ENCODE assay signal across 31 cellular contexts in the genomic region with DNA sequence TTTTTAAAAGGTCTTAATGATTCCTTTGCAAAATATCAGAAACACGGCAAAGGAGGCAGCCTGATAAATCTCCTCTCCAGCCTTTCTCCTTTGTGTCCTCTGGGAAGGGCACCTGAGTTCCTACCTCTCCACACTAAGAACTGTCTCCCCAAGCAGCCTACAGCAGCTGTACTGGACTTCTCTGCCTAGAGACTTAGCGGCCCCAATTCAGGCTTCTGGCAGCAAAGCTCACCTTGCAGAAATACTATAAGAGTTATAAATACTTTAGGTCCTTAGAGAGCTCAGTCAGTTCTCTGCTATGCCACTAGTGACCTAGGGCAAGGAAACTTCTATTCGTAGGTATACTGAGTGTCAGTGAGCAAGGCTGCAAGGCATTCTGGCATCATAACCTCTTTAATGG.
DNase-seq lines count a peak whose midpoint lies in the region; TF ChIP-seq lines count a peak whose summit lies in the region.
"Had no signal": no experiment of that assay in that cellular context is flagged by ENCODE, and none has a peak within 500 bp of the region (broad histone marks: within the 10 kb centered on the region; RNA-seq: fewer than 3 reads in every experiment).

No MANE protein-coding gene starts in this region.

- H3K9me3 ChIP-seq in WERI-Rb-1 (ENCODE audit: severe bottlenecking), result no peaks in the 10 kb centered on the region
- H3K9me3 ChIP-seq: A549, BE2C, BLaER1, Caco-2 had no signal

- no peaks in the 10 kb centered on the region for H3K36me3 ChIP-seq in WERI-Rb-1
- H3K36me3 ChIP-seq: BE2C; BLaER1; BLaER1 treated with 17β-estradiol and CSF1 and Interleukin-3, amounts not matched to agents 10 nM and 100 nM had no signal

- no peaks in the 10 kb centered on the region for H3K27me3 ChIP-seq in WERI-Rb-1 (ENCODE audit: insufficient read depth, low read depth, severe bottlenecking)
- H3K27me3 ChIP-seq: BLaER1; BLaER1 treated with 17β-estradiol and CSF1 and Interleukin-3, amounts not matched to agents 10 nM and 100 nM had no signal

- H3K27ac ChIP-seq in WERI-Rb-1, result peak overlapping the region; percentile 58
- H3K27ac ChIP-seq: 22Rv1; A549; BLaER1; BLaER1 treated with 17β-estradiol and CSF1 and Interleukin-3, amounts not matched to agents 10 nM and 100 nM; C4-2B had no signal

- TF ChIP-seq CTCF in WERI-Rb-1 (IDR thresholded peaks at IDR 0.05; ENCODE audit: low read depth, low read length), result no peak

- no peak overlapping the region for H3K4me3 ChIP-seq in WERI-Rb-1 (ENCODE audit: low read depth, low read length)
- H3K4me3 ChIP-seq: A549; BLaER1; BLaER1 treated with 17β-estradiol and CSF1 and Interleukin-3, amounts not matched to agents 10 nM and 100 nM had no signal

- peak; percentile 49 for DNase-seq in NCI-H82 (lab: John Stamatoyannopoulos, UW)
- peak; percentile 44 for DNase-seq in NCI-H82 treated with DMSO at 0.1 percent for 48 hours (lab: John Stamatoyannopoulos, UW; ENCODE audit: unreplicated experiment)
- peak; percentile 52 for DNase-seq in WERI-Rb-1
- no peak for DNase-seq in DMS 273 (lab: John Stamatoyannopoulos, UW; ENCODE audit: unreplicated experiment)
- DNase-seq in pons (ENCODE audit: low spot score), result no peak
- no peak for DNase-seq in NCI-H1436 (lab: John Stamatoyannopoulos, UW)
- DNase-seq: 8988T; ACHN; AML-193; BE2C; C1 segment of cervical spinal cord; Caco-2; Calu3; CD4-positive, alpha-beta memory T cell; CD4-positive, alpha-beta T cell; CD4-positive, CD25-positive, alpha-beta regulatory T cell; CD8-positive, alpha-beta memory T cell; CD8-positive, alpha-beta T cell; COR-L47; DMS 273 treated with DMSO at 0.1 percent for 48 hours; DMS153; DMS53; DMS79; DMS79 treated with DMSO at 0.1 percent for 48 hours; DND-41; EL had no signal

Comparison
In these comparisons a context has a peak if more than half of its experiments do, and no peak if none do; other contexts are left out.
1. DNase-seq: peak in NCI-H82 (single experiment), NCI-H82 treated with DMSO at 0.1 percent for 48 hours (single experiment) and WERI-Rb-1 (single experiment); none in DMS 273 (single experiment), pons (single experiment) and NCI-H1436 (single experiment).